ENCODE assay signal across 1 cellular context in genomic region chr9:33024966-33025571, GRCh38.
TF ChIP-seq lines count a peak whose summit lies in the region.

Gene DNAJA1, plus strand, starts transcription at chr9:33025273. Its CDS starts 1,212 bp downstream, at chr9:33026485.

TF ChIP-seq in HepG2, 621 proteins besides CTCF, POLR2A, EP300 and RAD21 (continued from another document):
- TF ChIP-seq, protein P1, sequence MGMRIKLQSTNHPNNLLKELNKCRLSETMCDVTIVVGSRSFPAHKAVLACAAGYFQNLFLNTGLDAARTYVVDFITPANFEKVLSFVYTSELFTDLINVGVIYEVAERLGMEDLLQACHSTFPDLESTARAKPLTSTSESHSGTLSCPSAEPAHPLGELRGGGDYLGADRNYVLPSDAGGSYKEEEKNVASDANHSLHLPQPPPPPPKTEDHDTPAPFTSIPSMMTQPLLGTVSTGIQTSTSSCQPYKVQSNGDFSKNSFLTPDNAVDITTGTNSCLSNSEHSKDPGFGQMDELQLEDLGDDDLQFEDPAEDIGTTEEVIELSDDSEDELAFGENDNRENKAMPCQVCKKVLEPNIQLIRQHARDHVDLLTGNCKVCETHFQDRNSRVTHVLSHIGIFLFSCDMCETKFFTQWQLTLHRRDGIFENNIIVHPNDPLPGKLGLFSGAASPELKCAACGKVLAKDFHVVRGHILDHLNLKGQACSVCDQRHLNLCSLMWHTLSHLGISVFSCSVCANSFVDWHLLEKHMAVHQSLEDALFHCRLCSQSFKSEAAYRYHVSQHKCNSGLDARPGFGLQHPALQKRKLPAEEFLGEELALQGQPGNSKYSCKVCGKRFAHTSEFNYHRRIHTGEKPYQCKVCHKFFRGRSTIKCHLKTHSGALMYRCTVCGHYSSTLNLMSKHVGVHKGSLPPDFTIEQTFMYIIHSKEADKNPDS (CRISPR knock-in tag; IDR thresholded peaks at IDR 0.05) = peak; percentile 58; the same call in 1 of the 2 replicates
- TF ChIP-seq ZFP36L2 (CRISPR knock-in tag; IDR thresholded peaks at IDR 0.05) = no peak
- TF ChIP-seq MBD4 (IDR thresholded peaks at IDR 0.05; ENCODE audit: borderline replicate concordance, low read length) = no peak
- TF ChIP-seq ZNF205 (CRISPR knock-in tag; IDR thresholded peaks at IDR 0.05) = peak; percentile 95
- TF ChIP-seq NR2C2 (CRISPR knock-in tag; IDR thresholded peaks at IDR 0.05; ENCODE audit: borderline replicate concordance) = 0 out of 2 replicates have a peak, but pooled peaks have one; percentile 25
- TF ChIP-seq ATF2 (CRISPR knock-in tag; IDR thresholded peaks at IDR 0.05) = peak; percentile 75; the same call in 1 of the 2 replicates
- no peak; the same call in 1 of the 2 replicates for TF ChIP-seq HES4 (CRISPR knock-in tag; IDR thresholded peaks at IDR 0.05; ENCODE audit: borderline replicate concordance)
- peak in 1 of 2 experiments; percentile 73; a peak in 2 of 4 replicates for TF ChIP-seq KLF16 (CRISPR knock-in tag; IDR thresholded peaks at IDR 0.05)
- peak; percentile 16; the same call in 1 of the 2 replicates for TF ChIP-seq SMAD3 (CRISPR knock-in tag; IDR thresholded peaks at IDR 0.05)
- TF ChIP-seq, protein P2, sequence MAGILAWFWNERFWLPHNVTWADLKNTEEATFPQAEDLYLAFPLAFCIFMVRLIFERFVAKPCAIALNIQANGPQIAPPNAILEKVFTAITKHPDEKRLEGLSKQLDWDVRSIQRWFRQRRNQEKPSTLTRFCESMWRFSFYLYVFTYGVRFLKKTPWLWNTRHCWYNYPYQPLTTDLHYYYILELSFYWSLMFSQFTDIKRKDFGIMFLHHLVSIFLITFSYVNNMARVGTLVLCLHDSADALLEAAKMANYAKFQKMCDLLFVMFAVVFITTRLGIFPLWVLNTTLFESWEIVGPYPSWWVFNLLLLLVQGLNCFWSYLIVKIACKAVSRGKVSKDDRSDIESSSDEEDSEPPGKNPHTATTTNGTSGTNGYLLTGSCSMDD (CRISPR knock-in tag; IDR thresholded peaks at IDR 0.05) = no peak
- no peak; the same call in none of the 2 replicates for TF ChIP-seq ZNF234 (CRISPR knock-in tag; conservative IDR thresholded peaks at IDR 0.05)
- TF ChIP-seq LCORL (IDR thresholded peaks at IDR 0.05) = no peak
- peak; percentile 72; the same call in 1 of the 2 replicates for TF ChIP-seq LCORL (CRISPR knock-in tag; IDR thresholded peaks at IDR 0.05)
- TF ChIP-seq EED (CRISPR knock-in tag; IDR thresholded peaks at IDR 0.05) = no peak
- TF ChIP-seq, protein P3, sequence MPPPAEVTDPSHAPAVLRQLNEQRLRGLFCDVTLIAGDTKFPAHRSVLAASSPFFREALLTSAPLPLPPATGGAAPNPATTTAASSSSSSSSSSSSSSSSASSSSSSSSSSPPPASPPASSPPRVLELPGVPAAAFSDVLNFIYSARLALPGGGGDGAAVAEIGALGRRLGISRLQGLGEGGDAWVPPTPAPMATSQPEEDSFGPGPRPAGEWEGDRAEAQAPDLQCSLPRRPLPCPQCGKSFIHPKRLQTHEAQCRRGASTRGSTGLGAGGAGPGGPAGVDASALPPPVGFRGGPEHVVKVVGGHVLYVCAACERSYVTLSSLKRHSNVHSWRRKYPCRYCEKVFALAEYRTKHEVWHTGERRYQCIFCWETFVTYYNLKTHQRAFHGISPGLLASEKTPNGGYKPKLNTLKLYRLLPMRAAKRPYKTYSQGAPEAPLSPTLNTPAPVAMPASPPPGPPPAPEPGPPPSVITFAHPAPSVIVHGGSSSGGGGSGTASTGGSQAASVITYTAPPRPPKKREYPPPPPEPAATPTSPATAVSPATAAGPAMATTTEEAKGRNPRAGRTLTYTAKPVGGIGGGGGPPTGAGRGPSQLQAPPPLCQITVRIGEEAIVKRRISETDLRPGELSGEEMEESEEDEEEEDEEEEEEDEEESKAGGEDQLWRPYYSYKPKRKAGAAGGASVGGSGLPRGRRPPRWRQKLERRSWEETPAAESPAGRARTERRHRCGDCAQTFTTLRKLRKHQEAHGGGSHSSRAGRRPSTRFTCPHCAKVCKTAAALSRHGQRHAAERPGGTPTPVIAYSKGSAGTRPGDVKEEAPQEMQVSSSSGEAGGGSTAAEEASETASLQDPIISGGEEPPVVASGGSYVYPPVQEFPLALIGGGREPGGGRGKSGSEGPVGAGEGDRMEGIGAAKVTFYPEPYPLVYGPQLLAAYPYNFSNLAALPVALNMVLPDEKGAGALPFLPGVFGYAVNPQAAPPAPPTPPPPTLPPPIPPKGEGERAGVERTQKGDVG (CRISPR knock-in tag; IDR thresholded peaks at IDR 0.05; ENCODE audit: borderline replicate concordance) = peak; percentile 80; the same call in 1 of the 2 replicates
- TF ChIP-seq ZNF546 (CRISPR knock-in tag; conservative IDR thresholded peaks at IDR 0.05) = peak; percentile 47; the same call in 1 of the 2 replicates
- TF ChIP-seq, protein P4, sequence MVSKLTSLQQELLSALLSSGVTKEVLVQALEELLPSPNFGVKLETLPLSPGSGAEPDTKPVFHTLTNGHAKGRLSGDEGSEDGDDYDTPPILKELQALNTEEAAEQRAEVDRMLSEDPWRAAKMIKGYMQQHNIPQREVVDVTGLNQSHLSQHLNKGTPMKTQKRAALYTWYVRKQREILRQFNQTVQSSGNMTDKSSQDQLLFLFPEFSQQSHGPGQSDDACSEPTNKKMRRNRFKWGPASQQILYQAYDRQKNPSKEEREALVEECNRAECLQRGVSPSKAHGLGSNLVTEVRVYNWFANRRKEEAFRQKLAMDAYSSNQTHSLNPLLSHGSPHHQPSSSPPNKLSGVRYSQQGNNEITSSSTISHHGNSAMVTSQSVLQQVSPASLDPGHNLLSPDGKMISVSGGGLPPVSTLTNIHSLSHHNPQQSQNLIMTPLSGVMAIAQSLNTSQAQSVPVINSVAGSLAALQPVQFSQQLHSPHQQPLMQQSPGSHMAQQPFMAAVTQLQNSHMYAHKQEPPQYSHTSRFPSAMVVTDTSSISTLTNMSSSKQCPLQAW (CRISPR knock-in tag; IDR thresholded peaks at IDR 0.05) = no peak
- peak; percentile 54; the same call in 1 of the 2 replicates for TF ChIP-seq SSRP1 (CRISPR knock-in tag; IDR thresholded peaks at IDR 0.05)
- no peak for TF ChIP-seq ZNF10 (CRISPR knock-in tag; IDR thresholded peaks at IDR 0.05; ENCODE audit: borderline replicate concordance, low read depth)
- TF ChIP-seq SIX1 (CRISPR knock-in tag; IDR thresholded peaks at IDR 0.05; ENCODE audit: borderline replicate concordance) = 0 out of 2 replicates have a peak, but pooled peaks have one; percentile 25
- peak; percentile 37; the same call in 1 of the 2 replicates for TF ChIP-seq DNMT1 (CRISPR knock-in tag; IDR thresholded peaks at IDR 0.05)
- TF ChIP-seq FOXO1 (CRISPR knock-in tag; IDR thresholded peaks at IDR 0.05) = peak; percentile 12
- TF ChIP-seq IRF2 (CRISPR knock-in tag; IDR thresholded peaks at IDR 0.05) = no peak
- no peak for TF ChIP-seq MAFF (IDR thresholded peaks at IDR 0.05; ENCODE audit: low read depth, low read length)
- TF ChIP-seq SRF (IDR thresholded peaks at IDR 0.05; ENCODE audit: low read depth, low read length) = no peak
- no peak for TF ChIP-seq ZNF646 (CRISPR knock-in tag; IDR thresholded peaks at IDR 0.05)
- no peak for TF ChIP-seq ZSCAN22 (CRISPR knock-in tag; IDR thresholded peaks at IDR 0.05)
- no peak for TF ChIP-seq CEBPB (IDR thresholded peaks at IDR 0.05; ENCODE audit: borderline replicate concordance, low read depth, low read length)
- peak; percentile 52 for TF ChIP-seq ZNF18 (CRISPR knock-in tag; IDR thresholded peaks at IDR 0.05; ENCODE audit: insufficient replicate concordance)
- peak; percentile 91; the same call in 1 of the 2 replicates for TF ChIP-seq EEA1 (CRISPR knock-in tag; IDR thresholded peaks at IDR 0.05; ENCODE audit: borderline replicate concordance)
- TF ChIP-seq XBP1 (CRISPR knock-in tag; IDR thresholded peaks at IDR 0.05) = no peak; the same call in 1 of the 2 replicates
- TF ChIP-seq SNAPC5 (CRISPR knock-in tag; IDR thresholded peaks at IDR 0.05; ENCODE audit: borderline replicate concordance) = 0 out of 2 replicates have a peak, but pooled peaks have one; percentile 83
- peak; percentile 97 for TF ChIP-seq POLR2AphosphoS5 (IDR thresholded peaks at IDR 0.05; ENCODE audit: low read depth, low read length)
- no peak for TF ChIP-seq ZMAT3 (CRISPR knock-in tag; conservative IDR thresholded peaks at IDR 0.05)
- peak; percentile 84 for TF ChIP-seq HIVEP1 (CRISPR knock-in tag; IDR thresholded peaks at IDR 0.05)
- peak; percentile 64 for TF ChIP-seq BHLHE40 (IDR thresholded peaks at IDR 0.05; ENCODE audit: low read length)
- TF ChIP-seq ZNF17 (CRISPR knock-in tag; IDR thresholded peaks at IDR 0.05) = no peak
- TF ChIP-seq, protein P5, sequence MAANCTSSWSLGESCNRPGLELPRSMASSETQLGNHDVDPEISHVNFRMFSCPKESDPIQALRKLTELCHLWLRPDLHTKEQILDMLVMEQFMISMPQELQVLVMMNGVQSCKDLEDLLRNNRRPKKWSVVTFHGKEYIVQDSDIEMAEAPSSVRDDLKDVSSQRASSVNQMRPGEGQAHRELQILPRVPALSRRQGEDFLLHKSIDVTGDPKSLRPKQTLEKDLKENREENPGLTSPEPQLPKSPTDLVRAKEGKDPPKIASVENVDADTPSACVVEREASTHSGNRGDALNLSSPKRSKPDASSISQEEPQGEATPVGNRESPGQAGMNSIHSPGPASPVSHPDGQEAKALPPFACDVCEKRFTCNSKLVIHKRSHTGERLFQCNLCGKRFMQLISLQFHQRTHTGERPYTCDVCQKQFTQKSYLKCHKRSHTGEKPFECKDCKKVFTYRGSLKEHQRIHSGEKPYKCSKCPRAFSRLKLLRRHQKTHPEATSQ (CRISPR knock-in tag; IDR thresholded peaks at IDR 0.05; ENCODE audit: borderline replicate concordance) = peak; percentile 95; the same call in 1 of the 2 replicates
- TF ChIP-seq RFXANK (CRISPR knock-in tag; IDR thresholded peaks at IDR 0.05) = peak; percentile 75; the same call in 1 of the 2 replicates
- TF ChIP-seq SUZ12 (IDR thresholded peaks at IDR 0.05; ENCODE audit: low read depth, low read length) = peak; percentile 29; the same call in 1 of the 2 replicates
- peak; percentile 90 for TF ChIP-seq REPIN1 (CRISPR knock-in tag; IDR thresholded peaks at IDR 0.05; ENCODE audit: borderline replicate concordance, low read depth)
- TF ChIP-seq CCDC6 (CRISPR knock-in tag; IDR thresholded peaks at IDR 0.05) = peak; percentile 84; the same call in 1 of the 2 replicates
- TF ChIP-seq, protein P6, sequence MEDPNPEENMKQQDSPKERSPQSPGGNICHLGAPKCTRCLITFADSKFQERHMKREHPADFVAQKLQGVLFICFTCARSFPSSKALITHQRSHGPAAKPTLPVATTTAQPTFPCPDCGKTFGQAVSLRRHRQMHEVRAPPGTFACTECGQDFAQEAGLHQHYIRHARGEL (CRISPR knock-in tag; IDR thresholded peaks at IDR 0.05) = no peak
